ENCODE assay signal across 12 cellular contexts in the genomic region with DNA sequence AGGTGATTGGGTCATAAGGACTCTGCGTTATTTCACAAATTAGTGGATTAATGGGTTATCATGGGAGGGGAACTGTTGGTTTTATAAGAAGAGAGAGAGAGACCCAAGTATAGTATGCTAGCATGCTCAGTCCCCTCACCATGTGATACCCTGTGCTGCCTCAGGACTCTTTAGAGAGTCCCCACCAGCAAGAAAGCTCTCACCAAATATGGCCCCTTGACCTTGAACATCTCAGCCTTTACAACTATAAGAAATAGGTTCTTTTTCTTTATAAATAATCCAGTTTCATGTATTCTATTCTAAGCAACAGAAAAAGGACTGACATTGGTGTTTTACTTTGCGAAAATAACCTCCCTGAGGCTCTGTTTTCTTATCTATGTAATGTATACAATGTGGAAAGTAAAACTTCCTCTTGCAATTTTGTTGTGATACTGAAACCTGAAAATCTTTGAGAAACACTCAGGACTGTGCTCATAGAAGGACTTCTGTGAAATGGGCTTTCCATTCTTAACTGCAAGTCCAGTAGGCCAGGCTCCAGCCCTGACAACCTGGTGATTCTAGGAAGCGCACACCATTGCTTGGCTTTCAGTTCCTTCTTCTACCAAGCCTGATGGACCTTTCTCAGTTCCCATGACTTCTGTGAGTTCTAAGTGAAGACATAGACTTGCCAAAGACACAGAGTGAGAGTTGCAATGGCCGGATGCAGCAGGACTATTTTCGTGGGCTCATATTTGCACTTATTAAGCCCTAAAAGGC. TPM values are rescaled to one million over a fixed set of nuclear protein-coding genes. Genes with fewer than 3 reads are reported as not detected.
A peak's percentile ranks its signal among the peaks of the same experiment; 100 is the strongest.
DNase-seq lines count a peak whose midpoint lies in the region; ATAC-seq, FAIRE-seq and TF ChIP-seq lines count a peak whose summit lies in the region.
"Had no signal": no experiment of that assay in that cellular context is flagged by ENCODE, and none has a peak within 500 bp of the region (broad histone marks: within the 10 kb centered on the region; RNA-seq: fewer than 3 reads in every experiment).

No MANE protein-coding gene starts in this region.

- TF ChIP-seq POLR2A in GM12891 (IDR thresholded peaks at IDR 0.05; ENCODE audit: low read depth, low read length) = no peak

- DNase-seq in GM12891 (ENCODE audit: insufficient read length, low spot score) (peak; percentile 25), SIG-M5 treated with dmso at 0.1 percent for 504 hours (lab: John Stamatoyannopoulos, UW; ENCODE audit: unreplicated experiment) (peak; percentile 94), NCI-H345 (lab: John Stamatoyannopoulos, UW) (no peak), NCI-H1694 (lab: John Stamatoyannopoulos, UW) (no peak)
- DNase-seq in effector memory CD4-positive, alpha-beta T cell = no peak
- no peak for DNase-seq in CD8-positive, alpha-beta T cell
- DNase-seq: activated effector memory CD4-positive, alpha-beta T cell treated with Interleukin-2 at 50 U/mL for 16 hours; left cardiac atrium; uterus had no signal

- no peak overlapping the region for H3K27ac ChIP-seq in effector memory CD4-positive, alpha-beta T cell (ENCODE audit: insufficient read depth, low read length, poor library complexity, severe bottlenecking)
- no peak overlapping the region for H3K27ac ChIP-seq in CD8-positive, alpha-beta T cell (ENCODE audit: low read depth, low read length)
- H3K27ac ChIP-seq: SK-N-MC, uterus had no signal

- ATAC-seq in GM19468 (IDR thresholded peaks at IDR 0.05; ENCODE audit: extremely low read depth, unreplicated experiment) (peak; percentile 79), HG03103 (IDR thresholded peaks at IDR 0.05; ENCODE audit: low read depth, unreplicated experiment) (peak; percentile 79)
- ATAC-seq in CD8-positive, alpha-beta T cell = no peak

- no peak overlapping the region for H3K4me3 ChIP-seq in effector memory CD4-positive, alpha-beta T cell (ENCODE audit: insufficient read depth, low read depth, low read length, poor library complexity, severe bottlenecking)
- no peak overlapping the region for H3K4me3 ChIP-seq in CD8-positive, alpha-beta T cell (ENCODE audit: low read depth, low read length)
- H3K4me3 ChIP-seq: SK-N-MC, uterus had no signal

- H3K9me3 ChIP-seq in effector memory CD4-positive, alpha-beta T cell (ENCODE audit: control insufficient read depth, low read length) = no peaks in the 10 kb centered on the region
- no peaks in the 10 kb centered on the region for H3K9me3 ChIP-seq in CD8-positive, alpha-beta T cell (ENCODE audit: low read length)
- H3K9me3 ChIP-seq: uterus had no signal

- no peaks in the 10 kb centered on the region for H3K36me3 Mint-ChIP-seq in CD8-positive, alpha-beta T cell

- no peaks in the 10 kb centered on the region for H3K4me1 ChIP-seq in effector memory CD4-positive, alpha-beta T cell (ENCODE audit: control insufficient read depth, insufficient read depth, low read length, poor library complexity, severe bottlenecking)
- no peaks in the 10 kb centered on the region for H3K4me1 ChIP-seq in CD8-positive, alpha-beta T cell (ENCODE audit: insufficient read depth, low read length)
- H3K4me1 ChIP-seq: uterus had no signal

- FAIRE-seq in GM12891 (lab: Jason Lieb, UNC) = peak; percentile 82

- CTCF ChIA-PET in CD8-positive, alpha-beta T cell (lab: Charles Lee) = interaction anchor here (3.7 kb wide), 1 partner anchor 241 kb away, joined by 25 read pairs; no protein-coding TSS in a partner anchor

- H3K4me1 Mint-ChIP-seq in CD8-positive, alpha-beta T cell (ENCODE audit: low read depth) = peaks cover 7% of the 10 kb centered on the region

- H3K4me3 Mint-ChIP-seq in CD8-positive, alpha-beta T cell = no peak overlapping the region

- peaks cover 2% of the 10 kb centered on the region for H3K27me3 Mint-ChIP-seq in CD8-positive, alpha-beta T cell (ENCODE audit: low read depth)

- POLR2A ChIA-PET in CD8-positive, alpha-beta T cell (lab: Charles Lee) = no interaction called here

- no peak overlapping the region for H3K27ac Mint-ChIP-seq in CD8-positive, alpha-beta T cell

- TF ChIP-seq CTCF in CD8-positive, alpha-beta T cell (IDR thresholded peaks at IDR 0.05) = no peak

- no peaks in the 10 kb centered on the region for H3K36me3 ChIP-seq in effector memory CD4-positive, alpha-beta T cell (ENCODE audit: control insufficient read depth, insufficient read depth, low read length)
- H3K36me3 ChIP-seq in CD8-positive, alpha-beta T cell (ENCODE audit: insufficient read depth, low read length) = no peaks in the 10 kb centered on the region
- H3K36me3 ChIP-seq: uterus had no signal

- no peaks in the 10 kb centered on the region for H3K27me3 ChIP-seq in effector memory CD4-positive, alpha-beta T cell (replicated peaks; ENCODE audit: control insufficient read depth, insufficient read depth, low read length, poor library complexity, severe bottlenecking)
- H3K27me3 ChIP-seq in CD8-positive, alpha-beta T cell (ENCODE audit: insufficient read depth, low read length) = no peaks in the 10 kb centered on the region
- H3K27me3 ChIP-seq: uterus had no signal

- intact Hi-C loops in CD8-positive, alpha-beta T cell (cut with DNase I, micrococcal nuclease) = no loop called here

- H3K9me3 Mint-ChIP-seq in CD8-positive, alpha-beta T cell = peaks cover 4% of the 10 kb centered on the region

TF ChIP-seq in GM12891, 5 proteins besides CTCF, POLR2A, EP300 and RAD21:
- peak; percentile 97 for TF ChIP-seq SPI1 (IDR thresholded peaks at IDR 0.05; ENCODE audit: low read depth, low read length)
- TF ChIP-seq POLR2AphosphoS5 (IDR thresholded peaks at IDR 0.05; ENCODE audit: low read depth, low read length) = no peak

RNA-seq across cellular contexts. Expression of a gene that starts 21.9 kb away (rescaled TPM):
- not detected for polyA plus RNA-seq in GM12891 (2012; ENCODE audit: low read depth, missing spikeins)
- total RNA-seq in CD8-positive, alpha-beta T cell = not detected
- total RNA-seq: left cardiac atrium, uterus had no signal

RNA-seq across cellular contexts. Expression of a gene that starts 44.4 kb away (rescaled TPM):
- polyA plus RNA-seq in GM12891 (2012; ENCODE audit: low read depth, missing spikeins) = not detected
- not detected for total RNA-seq in CD8-positive, alpha-beta T cell

Comparison
In these comparisons a context has a peak if more than half of its experiments do, and no peak if none do; other contexts are left out.
1. DNase-seq: peak in GM12891 (single experiment) and SIG-M5 treated with dmso at 0.1 percent for 504 hours (single experiment); none in NCI-H345 (single experiment), effector memory CD4-positive, alpha-beta T cell (0 of 3), NCI-H1694 (single experiment) and CD8-positive, alpha-beta T cell (0 of 7).